ENCODE assay signal across 8 cellular contexts in genomic region chr1:223811634-223812101, GRCh38. TPM values are rescaled to one million over a fixed set of nuclear protein-coding genes. Genes with fewer than 3 reads are reported as not detected.
DNase-seq lines count a peak whose midpoint lies in the region; ATAC-seq and TF ChIP-seq lines count a peak whose summit lies in the region.

No MANE protein-coding gene starts in this region.

- intact Hi-C loops in Panc1 (cut with micrococcal nuclease; ENCODE audit: unreplicated experiment): no loop called here

- H3K36me3 ChIP-seq in Panc1 (ENCODE audit: control insufficient read depth, insufficient read depth, low read length): peaks cover 26% of the 10 kb centered on the region

- peaks cover 12% of the 10 kb centered on the region for H3K4me1 Mint-ChIP-seq in osteocyte (ENCODE audit: unreplicated experiment)

- H3K4me3 ChIP-seq in Panc1 (ENCODE audit: low read depth in 2 of 2, low read length in 2 of 2): no peak overlapping the region

- H3K9me3 Mint-ChIP-seq in osteocyte (ENCODE audit: unreplicated experiment): no peaks in the 10 kb centered on the region

- no peaks in the 10 kb centered on the region for H3K27me3 ChIP-seq in Panc1 (ENCODE audit: control insufficient read depth, insufficient read depth, low read length)

- H3K36me3 Mint-ChIP-seq in osteocyte (ENCODE audit: unreplicated experiment): peaks cover 34% of the 10 kb centered on the region

- in situ Hi-C loops in GM13977 (cut with MboI; ENCODE audit: low pct_unique_long_range_greater_than_20kb, low sequenced_read_pairs, unreplicated experiment): no loop called here
- in situ Hi-C loops in Panc1 (cut with HindIII; ENCODE audit: low pct_unique_long_range_greater_than_20kb, low sequenced_read_pairs): no loop called here

- POLR2A ChIA-PET in Panc1 (lab: Charles Lee): interaction anchor here (0.5 to 0.6 kb wide), 2 partner anchors 105 to 252 kb away, joined by 3 to 8 read pairs; no protein-coding TSS in a partner anchor

- H3K9me3 ChIP-seq in Panc1 (ENCODE audit: control insufficient read depth, insufficient read depth, low read depth, low read length): peaks cover 7% of the 10 kb centered on the region; the same call in 1 of the 2 replicates

- H3K27me3 Mint-ChIP-seq in osteocyte (ENCODE audit: unreplicated experiment): no peaks in the 10 kb centered on the region

- CTCF ChIA-PET in Panc1 (lab: Charles Lee): interaction anchor here (0.7 to 0.8 kb wide), 4 partner anchors 24 to 295 kb away, joined by 3 to 6 read pairs (median 4); no protein-coding TSS in a partner anchor

- ATAC-seq in Panc1: peak; percentile 79
- ATAC-seq in esophagus mucosa: peak; percentile 48

- no peak overlapping the region for H3K27ac ChIP-seq in Panc1 (ENCODE audit: low read length)

- no peak overlapping the region for H3K27ac Mint-ChIP-seq in osteocyte (ENCODE audit: unreplicated experiment)

- TF ChIP-seq CTCF in GM13977 (IDR thresholded peaks at IDR 0.05; ENCODE audit: extremely low read depth, insufficient read depth, missing control alignments) (peak; percentile 43), Panc1 (IDR thresholded peaks at IDR 0.05) (peak; percentile 70; the same call in 1 of the 2 replicates), osteocyte (IDR thresholded peaks at IDR 0.05) (peak; percentile 64)

- H3K4me1 ChIP-seq in Panc1 (ENCODE audit: control insufficient read depth, insufficient read depth, low read length): peaks cover 12% of the 10 kb centered on the region; the same call in 1 of the 2 replicates

- peak; percentile 63 for DNase-seq in Ammon's horn (ENCODE audit: low spot score)
- no peak for DNase-seq in GM13977 (ENCODE audit: low spot score)
- peak; percentile 59 for DNase-seq in Panc1 (ENCODE audit: low read depth, low spot score)
- DNase-seq in osteocyte (ENCODE audit: extremely low spot score, unreplicated experiment): no peak
- DNase-seq in anterior cingulate cortex (lab: John Stamatoyannopoulos, UW): no peak
- DNase-seq in NCI-H2081 treated with DMSO at 0.1 percent for 48 hours (lab: John Stamatoyannopoulos, UW): no peak
- DNase-seq in stimulated activated CD4-positive, alpha-beta T cell treated with anti-CD3 and anti-CD28 coated beads, Interleukin-4, amount 100 ng/mL, for 1 hour: no peak

- no peak overlapping the region for H3K4me3 Mint-ChIP-seq in osteocyte (ENCODE audit: unreplicated experiment)

- BruUV-seq in Panc1 (replicated peaks; lab: Mats Ljungman, UMichigan): no TSS peak

RNA-seq across cellular contexts. Expression of gene TP53BP2, which starts 34.1 kb away (rescaled TPM):
- 51.4 TPM for total RNA-seq in Panc1 (2021; ENCODE audit: unreplicated experiment)
- 24.4 TPM for polyA plus RNA-seq in Panc1 (2012; ENCODE audit: insufficient read length)
- total RNA-seq in esophagus mucosa: 26.0 TPM
- 58.7 and 63.6 TPM in 2 replicates for total RNA-seq in osteocyte

Comparison
In these comparisons a context has a peak if more than half of its experiments do, and no peak if none do; other contexts are left out.
1. DNase-seq: peak in Ammon's horn (single experiment) and Panc1 (single experiment); none in GM13977 (single experiment), osteocyte (single experiment), anterior cingulate cortex (0 of 58), NCI-H2081 treated with DMSO at 0.1 percent for 48 hours (single experiment) and stimulated activated CD4-positive, alpha-beta T cell treated with anti-CD3 and anti-CD28 coated beads, Interleukin-4, amount 100 ng/mL, for 1 hour (single experiment).
2. Peak in every context shown above with its lines, with median percentiles within 50 percentile points of each other: CTCF ChIP-seq.